In the genomic region with DNA sequence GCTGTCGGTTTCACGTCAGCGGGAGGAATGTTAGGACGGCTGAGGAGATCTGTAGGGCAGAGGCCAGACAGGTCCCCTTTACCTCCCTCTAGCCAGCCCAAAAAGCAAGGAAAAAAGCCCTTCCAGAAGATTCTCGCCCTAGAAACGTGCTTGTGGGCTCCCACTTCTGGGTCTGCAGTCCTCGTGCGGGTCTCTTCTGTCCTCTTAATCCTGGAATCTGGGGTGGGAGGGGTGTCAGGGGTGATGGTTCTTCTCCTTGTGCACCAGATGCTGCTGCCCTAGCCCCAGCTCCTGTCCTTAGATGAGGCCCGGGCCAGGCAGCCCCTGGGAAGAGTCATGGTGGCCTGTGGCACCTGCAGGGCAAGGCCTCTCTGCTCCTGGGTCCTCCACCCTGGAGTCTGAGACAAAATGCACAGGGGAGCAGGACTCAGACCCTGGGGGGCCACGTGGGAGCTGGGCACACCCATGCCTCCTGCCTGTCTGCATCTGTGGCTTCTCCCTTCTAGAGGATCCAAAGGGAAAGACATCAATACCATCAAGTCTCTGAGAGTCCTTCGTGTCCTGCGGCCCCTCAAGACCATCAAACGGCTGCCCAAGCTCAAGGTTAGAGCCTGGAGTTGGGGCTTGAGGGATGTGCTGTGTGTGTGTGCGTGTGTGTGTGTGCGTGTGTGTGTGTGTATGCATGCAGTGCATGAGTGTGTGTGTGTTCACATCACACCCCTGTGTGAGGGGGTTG, we compare ENCODE assay signal across 2 cellular contexts.
TF ChIP-seq lines count a peak whose summit lies in the region.

No MANE protein-coding gene starts in this region.

TF ChIP-seq in SK-N-SH, 30 proteins besides CTCF, POLR2A, EP300 and RAD21 (continued from another document):
- TF ChIP-seq, protein P1, sequence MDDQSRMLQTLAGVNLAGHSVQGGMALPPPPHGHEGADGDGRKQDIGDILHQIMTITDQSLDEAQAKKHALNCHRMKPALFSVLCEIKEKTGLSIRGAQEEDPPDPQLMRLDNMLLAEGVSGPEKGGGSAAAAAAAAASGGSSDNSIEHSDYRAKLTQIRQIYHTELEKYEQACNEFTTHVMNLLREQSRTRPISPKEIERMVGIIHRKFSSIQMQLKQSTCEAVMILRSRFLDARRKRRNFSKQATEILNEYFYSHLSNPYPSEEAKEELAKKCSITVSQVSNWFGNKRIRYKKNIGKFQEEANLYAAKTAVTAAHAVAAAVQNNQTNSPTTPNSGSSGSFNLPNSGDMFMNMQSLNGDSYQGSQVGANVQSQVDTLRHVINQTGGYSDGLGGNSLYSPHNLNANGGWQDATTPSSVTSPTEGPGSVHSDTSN (IDR thresholded peaks at IDR 0.05), result no peak
- TF ChIP-seq, protein P2, sequence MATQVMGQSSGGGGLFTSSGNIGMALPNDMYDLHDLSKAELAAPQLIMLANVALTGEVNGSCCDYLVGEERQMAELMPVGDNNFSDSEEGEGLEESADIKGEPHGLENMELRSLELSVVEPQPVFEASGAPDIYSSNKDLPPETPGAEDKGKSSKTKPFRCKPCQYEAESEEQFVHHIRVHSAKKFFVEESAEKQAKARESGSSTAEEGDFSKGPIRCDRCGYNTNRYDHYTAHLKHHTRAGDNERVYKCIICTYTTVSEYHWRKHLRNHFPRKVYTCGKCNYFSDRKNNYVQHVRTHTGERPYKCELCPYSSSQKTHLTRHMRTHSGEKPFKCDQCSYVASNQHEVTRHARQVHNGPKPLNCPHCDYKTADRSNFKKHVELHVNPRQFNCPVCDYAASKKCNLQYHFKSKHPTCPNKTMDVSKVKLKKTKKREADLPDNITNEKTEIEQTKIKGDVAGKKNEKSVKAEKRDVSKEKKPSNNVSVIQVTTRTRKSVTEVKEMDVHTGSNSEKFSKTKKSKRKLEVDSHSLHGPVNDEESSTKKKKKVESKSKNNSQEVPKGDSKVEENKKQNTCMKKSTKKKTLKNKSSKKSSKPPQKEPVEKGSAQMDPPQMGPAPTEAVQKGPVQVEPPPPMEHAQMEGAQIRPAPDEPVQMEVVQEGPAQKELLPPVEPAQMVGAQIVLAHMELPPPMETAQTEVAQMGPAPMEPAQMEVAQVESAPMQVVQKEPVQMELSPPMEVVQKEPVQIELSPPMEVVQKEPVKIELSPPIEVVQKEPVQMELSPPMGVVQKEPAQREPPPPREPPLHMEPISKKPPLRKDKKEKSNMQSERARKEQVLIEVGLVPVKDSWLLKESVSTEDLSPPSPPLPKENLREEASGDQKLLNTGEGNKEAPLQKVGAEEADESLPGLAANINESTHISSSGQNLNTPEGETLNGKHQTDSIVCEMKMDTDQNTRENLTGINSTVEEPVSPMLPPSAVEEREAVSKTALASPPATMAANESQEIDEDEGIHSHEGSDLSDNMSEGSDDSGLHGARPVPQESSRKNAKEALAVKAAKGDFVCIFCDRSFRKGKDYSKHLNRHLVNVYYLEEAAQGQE (IDR thresholded peaks at IDR 0.05; ENCODE audit: low read depth, low read length), result no peak
- TF ChIP-seq, protein P3, sequence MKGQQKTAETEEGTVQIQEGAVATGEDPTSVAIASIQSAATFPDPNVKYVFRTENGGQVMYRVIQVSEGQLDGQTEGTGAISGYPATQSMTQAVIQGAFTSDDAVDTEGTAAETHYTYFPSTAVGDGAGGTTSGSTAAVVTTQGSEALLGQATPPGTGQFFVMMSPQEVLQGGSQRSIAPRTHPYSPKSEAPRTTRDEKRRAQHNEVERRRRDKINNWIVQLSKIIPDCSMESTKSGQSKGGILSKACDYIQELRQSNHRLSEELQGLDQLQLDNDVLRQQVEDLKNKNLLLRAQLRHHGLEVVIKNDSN (IDR thresholded peaks at IDR 0.05; ENCODE audit: borderline replicate concordance, low read depth), result no peak
- no peak for TF ChIP-seq CHD2 (IDR thresholded peaks at IDR 0.05; ENCODE audit: low read length, partially characterized antibody)
- no peak for TF ChIP-seq SIN3A (IDR thresholded peaks at IDR 0.05; ENCODE audit: borderline replicate concordance, low read depth, low read length)
- TF ChIP-seq NRF1 (IDR thresholded peaks at IDR 0.05; ENCODE audit: low read depth, low read length), result no peak

TF ChIP-seq in SK-N-SH treated with all-trans-retinoic acid at 6 μM for 48 hours, 23 proteins besides CTCF, POLR2A, EP300 and RAD21 (continued from another document):
- TF ChIP-seq, protein P4, sequence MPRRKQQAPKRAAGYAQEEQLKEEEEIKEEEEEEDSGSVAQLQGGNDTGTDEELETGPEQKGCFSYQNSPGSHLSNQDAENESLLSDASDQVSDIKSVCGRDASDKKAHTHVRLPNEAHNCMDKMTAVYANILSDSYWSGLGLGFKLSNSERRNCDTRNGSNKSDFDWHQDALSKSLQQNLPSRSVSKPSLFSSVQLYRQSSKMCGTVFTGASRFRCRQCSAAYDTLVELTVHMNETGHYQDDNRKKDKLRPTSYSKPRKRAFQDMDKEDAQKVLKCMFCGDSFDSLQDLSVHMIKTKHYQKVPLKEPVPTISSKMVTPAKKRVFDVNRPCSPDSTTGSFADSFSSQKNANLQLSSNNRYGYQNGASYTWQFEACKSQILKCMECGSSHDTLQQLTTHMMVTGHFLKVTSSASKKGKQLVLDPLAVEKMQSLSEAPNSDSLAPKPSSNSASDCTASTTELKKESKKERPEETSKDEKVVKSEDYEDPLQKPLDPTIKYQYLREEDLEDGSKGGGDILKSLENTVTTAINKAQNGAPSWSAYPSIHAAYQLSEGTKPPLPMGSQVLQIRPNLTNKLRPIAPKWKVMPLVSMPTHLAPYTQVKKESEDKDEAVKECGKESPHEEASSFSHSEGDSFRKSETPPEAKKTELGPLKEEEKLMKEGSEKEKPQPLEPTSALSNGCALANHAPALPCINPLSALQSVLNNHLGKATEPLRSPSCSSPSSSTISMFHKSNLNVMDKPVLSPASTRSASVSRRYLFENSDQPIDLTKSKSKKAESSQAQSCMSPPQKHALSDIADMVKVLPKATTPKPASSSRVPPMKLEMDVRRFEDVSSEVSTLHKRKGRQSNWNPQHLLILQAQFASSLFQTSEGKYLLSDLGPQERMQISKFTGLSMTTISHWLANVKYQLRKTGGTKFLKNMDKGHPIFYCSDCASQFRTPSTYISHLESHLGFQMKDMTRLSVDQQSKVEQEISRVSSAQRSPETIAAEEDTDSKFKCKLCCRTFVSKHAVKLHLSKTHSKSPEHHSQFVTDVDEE (CRISPR knock-in tag; IDR thresholded peaks at IDR 0.05), result no peak
- TF ChIP-seq ZFP30 (CRISPR knock-in tag; IDR thresholded peaks at IDR 0.05) (no peak), ISL1 (CRISPR knock-in tag; IDR thresholded peaks at IDR 0.05) (no peak), ZFP3 (CRISPR knock-in tag; IDR thresholded peaks at IDR 0.05) (no peak), RARB (CRISPR knock-in tag; IDR thresholded peaks at IDR 0.05) (no peak), GLIS3 (CRISPR knock-in tag; IDR thresholded peaks at IDR 0.05) (no peak), ZNF8 (CRISPR knock-in tag; IDR thresholded peaks at IDR 0.05) (no peak), SNAI2 (CRISPR knock-in tag; IDR thresholded peaks at IDR 0.05) (no peak), OSR1 (CRISPR knock-in tag; IDR thresholded peaks at IDR 0.05) (no peak), TCF4 (CRISPR knock-in tag; IDR thresholded peaks at IDR 0.05; ENCODE audit: borderline replicate concordance) (no peak), ESRRG (CRISPR knock-in tag; IDR thresholded peaks at IDR 0.05) (no peak), ZC3H10 (CRISPR knock-in tag; IDR thresholded peaks at IDR 0.05) (no peak), PPARA (CRISPR knock-in tag; IDR thresholded peaks at IDR 0.05; ENCODE audit: borderline replicate concordance) (no peak), TOX (CRISPR knock-in tag; IDR thresholded peaks at IDR 0.05; ENCODE audit: borderline replicate concordance) (no peak)
- TF ChIP-seq, protein P5, sequence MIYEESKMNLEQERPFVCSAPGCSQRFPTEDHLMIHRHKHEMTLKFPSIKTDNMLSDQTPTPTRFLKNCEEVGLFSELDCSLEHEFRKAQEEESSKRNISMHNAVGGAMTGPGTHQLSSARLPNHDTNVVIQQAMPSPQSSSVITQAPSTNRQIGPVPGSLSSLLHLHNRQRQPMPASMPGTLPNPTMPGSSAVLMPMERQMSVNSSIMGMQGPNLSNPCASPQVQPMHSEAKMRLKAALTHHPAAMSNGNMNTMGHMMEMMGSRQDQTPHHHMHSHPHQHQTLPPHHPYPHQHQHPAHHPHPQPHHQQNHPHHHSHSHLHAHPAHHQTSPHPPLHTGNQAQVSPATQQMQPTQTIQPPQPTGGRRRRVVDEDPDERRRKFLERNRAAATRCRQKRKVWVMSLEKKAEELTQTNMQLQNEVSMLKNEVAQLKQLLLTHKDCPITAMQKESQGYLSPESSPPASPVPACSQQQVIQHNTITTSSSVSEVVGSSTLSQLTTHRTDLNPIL (CRISPR knock-in tag; IDR thresholded peaks at IDR 0.05; ENCODE audit: low read depth), result no peak
- TF ChIP-seq, protein P6, sequence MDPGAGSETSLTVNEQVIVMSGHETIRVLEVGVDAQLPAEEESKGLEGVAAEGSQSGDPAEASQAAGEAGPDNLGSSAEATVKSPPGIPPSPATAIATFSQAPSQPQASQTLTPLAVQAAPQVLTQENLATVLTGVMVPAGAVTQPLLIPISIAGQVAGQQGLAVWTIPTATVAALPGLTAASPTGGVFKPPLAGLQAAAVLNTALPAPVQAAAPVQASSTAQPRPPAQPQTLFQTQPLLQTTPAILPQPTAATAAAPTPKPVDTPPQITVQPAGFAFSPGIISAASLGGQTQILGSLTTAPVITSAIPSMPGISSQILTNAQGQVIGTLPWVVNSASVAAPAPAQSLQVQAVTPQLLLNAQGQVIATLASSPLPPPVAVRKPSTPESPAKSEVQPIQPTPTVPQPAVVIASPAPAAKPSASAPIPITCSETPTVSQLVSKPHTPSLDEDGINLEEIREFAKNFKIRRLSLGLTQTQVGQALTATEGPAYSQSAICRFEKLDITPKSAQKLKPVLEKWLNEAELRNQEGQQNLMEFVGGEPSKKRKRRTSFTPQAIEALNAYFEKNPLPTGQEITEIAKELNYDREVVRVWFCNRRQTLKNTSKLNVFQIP (CRISPR knock-in tag; IDR thresholded peaks at IDR 0.05; ENCODE audit: borderline replicate concordance, low read depth), result no peak
- TF ChIP-seq, protein P7, sequence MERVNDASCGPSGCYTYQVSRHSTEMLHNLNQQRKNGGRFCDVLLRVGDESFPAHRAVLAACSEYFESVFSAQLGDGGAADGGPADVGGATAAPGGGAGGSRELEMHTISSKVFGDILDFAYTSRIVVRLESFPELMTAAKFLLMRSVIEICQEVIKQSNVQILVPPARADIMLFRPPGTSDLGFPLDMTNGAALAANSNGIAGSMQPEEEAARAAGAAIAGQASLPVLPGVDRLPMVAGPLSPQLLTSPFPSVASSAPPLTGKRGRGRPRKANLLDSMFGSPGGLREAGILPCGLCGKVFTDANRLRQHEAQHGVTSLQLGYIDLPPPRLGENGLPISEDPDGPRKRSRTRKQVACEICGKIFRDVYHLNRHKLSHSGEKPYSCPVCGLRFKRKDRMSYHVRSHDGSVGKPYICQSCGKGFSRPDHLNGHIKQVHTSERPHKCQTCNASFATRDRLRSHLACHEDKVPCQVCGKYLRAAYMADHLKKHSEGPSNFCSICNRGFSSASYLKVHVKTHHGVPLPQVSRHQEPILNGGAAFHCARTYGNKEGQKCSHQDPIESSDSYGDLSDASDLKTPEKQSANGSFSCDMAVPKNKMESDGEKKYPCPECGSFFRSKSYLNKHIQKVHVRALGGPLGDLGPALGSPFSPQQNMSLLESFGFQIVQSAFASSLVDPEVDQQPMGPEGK (CRISPR knock-in tag; IDR thresholded peaks at IDR 0.05; ENCODE audit: borderline replicate concordance), result no peak
TF ChIP-seq in SK-N-SH treated with all-trans-retinoic acid at 6 μM for 48 hours: peak in this region for 0.
